Comparison of ENCODE assay signal across 22 cellular contexts in the genomic region with DNA sequence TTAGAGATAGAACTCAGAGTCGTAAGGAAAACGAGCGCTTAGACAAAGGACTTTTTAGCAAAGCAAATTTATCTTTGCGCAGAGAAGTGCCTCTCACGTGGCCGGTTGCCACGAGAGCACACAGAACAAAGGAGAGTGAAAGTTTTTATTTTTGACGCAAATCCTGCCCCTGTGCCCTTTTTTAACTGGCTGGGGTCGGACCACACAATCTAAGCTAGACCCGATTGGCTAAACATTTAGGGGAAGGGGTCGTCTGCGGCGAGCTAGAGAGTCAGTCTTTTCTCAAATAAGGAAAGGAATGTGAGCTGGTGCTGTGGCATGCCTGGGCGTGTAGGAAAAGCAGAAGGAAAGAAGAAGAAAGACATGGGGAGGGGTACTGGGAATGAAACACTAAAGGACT. TPM values are rescaled to one million over a fixed set of nuclear protein-coding genes. Genes with fewer than 3 reads are reported as not detected.
DNase-seq lines count a peak whose midpoint lies in the region; ATAC-seq and TF ChIP-seq lines count a peak whose summit lies in the region.
"Had no signal": no experiment of that assay in that cellular context is flagged by ENCODE, and none has a peak within 500 bp of the region (broad histone marks: within the 10 kb centered on the region; RNA-seq: fewer than 3 reads in every experiment).

No MANE protein-coding gene starts in this region.

- TF ChIP-seq CTCF in epithelial cell of esophagus (IDR thresholded peaks at IDR 0.05; ENCODE audit: insufficient read depth, low read depth, low read length, missing control alignments) = no peak
- TF ChIP-seq CTCF in dorsolateral prefrontal cortex (IDR thresholded peaks at IDR 0.05 in 54 of 56, conservative IDR thresholded peaks at IDR 0.05 in 2 of 56; ENCODE audit: low read depth in 1 of 56, partially characterized antibody in 56 of 56) = no peak

- H3K4me3 Mint-ChIP-seq in CD4-positive, CD25-positive, alpha-beta regulatory T cell = peak overlapping the region in 1 of 4 donors; percentile 23
- no peak overlapping the region for H3K4me3 Mint-ChIP-seq in natural killer cell treated with Interleukin-12 subunit alpha and Interleukin-12 subunit beta and Interleukin-15 and Interleukin-18, amount 100 ng/mL, for 72 hours

- no peaks in the 10 kb centered on the region for H3K27me3 ChIP-seq in CD4-positive, CD25-positive, alpha-beta regulatory T cell (ENCODE audit: control insufficient read depth, insufficient read depth, low read length)
- H3K27me3 ChIP-seq in NT2/D1 (ENCODE audit: insufficient read depth, insufficient read length) (no peaks in the 10 kb centered on the region), dorsolateral prefrontal cortex (peaks cover 0 to 42% (median 8%) of the 10 kb centered on the region in 45 donors)

- intact Hi-C loops in dorsolateral prefrontal cortex (cut with DNase I) = no loop called here

- 45% methylated on average over 14 of the region's 14 CpGs for WGBS in mesodermal cell (ENCODE audit: insufficient coverage in 2 of 2), 2 experiments

- H3K27ac Mint-ChIP-seq in CD4-positive, CD25-positive, alpha-beta regulatory T cell = peak overlapping the region in 2 of 3 donors; percentile 84 to 94
- H3K27ac Mint-ChIP-seq in natural killer cell treated with Interleukin-12 subunit alpha and Interleukin-12 subunit beta and Interleukin-15 and Interleukin-18, amount 100 ng/mL, for 72 hours = no peak overlapping the region

- peaks cover 7% of the 10 kb centered on the region for H3K27me3 Mint-ChIP-seq in CD4-positive, CD25-positive, alpha-beta regulatory T cell
- peaks cover 0 to 7% of the 10 kb centered on the region in 2 donors for H3K27me3 Mint-ChIP-seq in natural killer cell treated with Interleukin-12 subunit alpha and Interleukin-12 subunit beta and Interleukin-15 and Interleukin-18, amount 100 ng/mL, for 72 hours
- H3K27me3 Mint-ChIP-seq: stimulated activated naive CD8-positive, alpha-beta T cell treated with anti-CD3 and anti-CD28 coated beads, Interleukin-15, amount 100 ng/mL, for 72 hours had no signal

- no peak for ATAC-seq in CD4-positive, CD25-positive, alpha-beta regulatory T cell (ENCODE audit: low read depth in 2 of 2)
- no peak for ATAC-seq in natural killer cell treated with Interleukin-12 subunit alpha and Interleukin-12 subunit beta and Interleukin-15 and Interleukin-18, amount 100 ng/mL, for 72 hours
- ATAC-seq in HG02798 (IDR thresholded peaks at IDR 0.05; ENCODE audit: poor library complexity, unreplicated experiment) = no peak
- ATAC-seq: body of pancreas, PC-3 had no signal

- no peak for DNase-seq in CD4-positive, CD25-positive, alpha-beta regulatory T cell
- peak; percentile 25 for DNase-seq in NT2/D1 (ENCODE audit: low read depth, low spot score)
- peak; percentile 5 for DNase-seq in epithelial cell of esophagus (ENCODE audit: low read depth)
- no peak for DNase-seq in kidney glomerular epithelial cell (lab: John Stamatoyannopoulos, UW)
- DNase-seq in natural killer cell treated with Interleukin-12 subunit alpha and Interleukin-12 subunit beta and Interleukin-15 and Interleukin-18, amount 100 ng/mL, for 72 hours (ENCODE audit: low spot score) = no peak
- no peak for DNase-seq in dorsolateral prefrontal cortex
- DNase-seq: activated CD4-positive, alpha-beta T cell treated with anti-CD3 and anti-CD28 coated beads, Interleukin-2, amount 50 U/mL, for 48 hours; body of pancreas; effector memory CD4-positive, alpha-beta T cell; GOT3; NCI-H1694; NCI-H526; PC-3; stimulated activated naive CD8-positive, alpha-beta T cell treated with anti-CD3 and anti-CD28 coated beads, Interleukin-15, amount 100 ng/mL, for 72 hours had no signal

- peaks cover 0 to 30% (median 13%) of the 10 kb centered on the region in 7 donors for H3K9me3 Mint-ChIP-seq in CD4-positive, CD25-positive, alpha-beta regulatory T cell
- H3K9me3 Mint-ChIP-seq in natural killer cell treated with Interleukin-12 subunit alpha and Interleukin-12 subunit beta and Interleukin-15 and Interleukin-18, amount 100 ng/mL, for 72 hours = peaks cover 12% of the 10 kb centered on the region

- H3K36me3 Mint-ChIP-seq in CD4-positive, CD25-positive, alpha-beta regulatory T cell = peaks cover 22% of the 10 kb centered on the region
- peaks cover 21% of the 10 kb centered on the region for H3K36me3 Mint-ChIP-seq in natural killer cell treated with Interleukin-12 subunit alpha and Interleukin-12 subunit beta and Interleukin-15 and Interleukin-18, amount 100 ng/mL, for 72 hours

- H3K4me1 Mint-ChIP-seq in CD4-positive, CD25-positive, alpha-beta regulatory T cell = peaks cover 11 to 33% (median 18%) of the 10 kb centered on the region in 4 donors
- peaks cover 10 to 24% of the 10 kb centered on the region in 2 donors for H3K4me1 Mint-ChIP-seq in natural killer cell treated with Interleukin-12 subunit alpha and Interleukin-12 subunit beta and Interleukin-15 and Interleukin-18, amount 100 ng/mL, for 72 hours (ENCODE audit: low read depth in 2 of 2)

- no peaks in the 10 kb centered on the region for H3K36me3 ChIP-seq in CD4-positive, CD25-positive, alpha-beta regulatory T cell (ENCODE audit: control insufficient read depth, insufficient read depth, low read length)
- H3K36me3 ChIP-seq in NT2/D1 (ENCODE audit: insufficient read depth, insufficient read length, low read length) (no peaks in the 10 kb centered on the region), mesodermal cell (ENCODE audit: control insufficient read depth, insufficient read depth, low read length) (no peaks in the 10 kb centered on the region)

- H3K4me1 ChIP-seq in CD4-positive, CD25-positive, alpha-beta regulatory T cell (ENCODE audit: control insufficient read depth, insufficient read depth, low read length, poor library complexity, severe bottlenecking) = peaks cover 15% of the 10 kb centered on the region
- H3K4me1 ChIP-seq in NT2/D1 (ENCODE audit: insufficient read depth, insufficient read length) (peaks cover 27% of the 10 kb centered on the region), mesodermal cell (ENCODE audit: control insufficient read depth, insufficient read depth, low read length, poor library complexity, severe bottlenecking) (peaks cover 9% of the 10 kb centered on the region)
- H3K4me1 ChIP-seq: body of pancreas had no signal

- no peak overlapping the region for H3K27ac ChIP-seq in CD4-positive, CD25-positive, alpha-beta regulatory T cell (ENCODE audit: insufficient read depth, low read length, poor library complexity, severe bottlenecking)
- peak overlapping the region; percentile 72 for H3K27ac ChIP-seq in mesodermal cell (ENCODE audit: low read depth, low read length, severe bottlenecking)
- H3K27ac ChIP-seq in dorsolateral prefrontal cortex = no peak overlapping the region
- H3K27ac ChIP-seq: body of pancreas had no signal

- no peak overlapping the region for H3K9ac ChIP-seq in NT2/D1 (ENCODE audit: insufficient read length, low read depth)

- H3K4me3 ChIP-seq in CD4-positive, CD25-positive, alpha-beta regulatory T cell (ENCODE audit: low read depth, low read length) = no peak overlapping the region
- H3K4me3 ChIP-seq in NT2/D1 (ENCODE audit: insufficient read length, low read depth) = no peak overlapping the region
- peak overlapping the region; percentile 18 for H3K4me3 ChIP-seq in epithelial cell of esophagus (ENCODE audit: low read length)
- H3K4me3 ChIP-seq in mesodermal cell (ENCODE audit: extremely low read depth, insufficient read depth, low read length, poor library complexity, severe bottlenecking) = no peak overlapping the region
- H3K4me3 ChIP-seq in dorsolateral prefrontal cortex = no peak overlapping the region
- H3K4me3 ChIP-seq: body of pancreas had no signal

- H3K9me3 ChIP-seq in CD4-positive, CD25-positive, alpha-beta regulatory T cell (ENCODE audit: control insufficient read depth in 2 of 2, low read length in 2 of 2) = peaks cover 6 to 7% of the 10 kb centered on the region in 2 experiments
- H3K9me3 ChIP-seq in NT2/D1 (ENCODE audit: insufficient read depth, low read length) (peaks cover 16% of the 10 kb centered on the region), mesodermal cell (ENCODE audit: control insufficient read depth, low read length) (peaks cover 4% of the 10 kb centered on the region)

RNA-seq across cellular contexts. Expression of a gene that starts 2.4 kb away (rescaled TPM):
- total RNA-seq in CD4-positive, CD25-positive, alpha-beta regulatory T cell = not detected
- not detected for polyA plus RNA-seq in CD4-positive, CD25-positive, alpha-beta regulatory T cell
- polyA plus RNA-seq in mesodermal cell (2013, experiment 1 of 2) = not detected
- polyA plus RNA-seq in mesodermal cell (2013, experiment 2 of 2) = not detected
- total RNA-seq in natural killer cell treated with Interleukin-12 subunit alpha and Interleukin-12 subunit beta and Interleukin-15 and Interleukin-18, amount 100 ng/mL, for 72 hours = not detected
- 1 to 10 TPM in 2 of 120 experiments, under 1 TPM in 2, not detected in 116; 0.44 to 1.8 (median 1.1) TPM for total RNA-seq in dorsolateral prefrontal cortex
- total RNA-seq: body of pancreas, fibroblast of villous mesenchyme, HT-29, M059J, mucosa of gallbladder, PC-3, pulmonary artery endothelial cell had no signal
- polyA plus RNA-seq: AG04450 had no signal

RNA-seq across cellular contexts. Expression of a gene that starts 8.9 kb away (rescaled TPM):
- total RNA-seq in CD4-positive, CD25-positive, alpha-beta regulatory T cell = not detected
- not detected for polyA plus RNA-seq in CD4-positive, CD25-positive, alpha-beta regulatory T cell
- polyA plus RNA-seq in mesodermal cell (2013, experiment 1 of 2) = not detected
- not detected for polyA plus RNA-seq in mesodermal cell (2013, experiment 2 of 2)
- total RNA-seq in natural killer cell treated with Interleukin-12 subunit alpha and Interleukin-12 subunit beta and Interleukin-15 and Interleukin-18, amount 100 ng/mL, for 72 hours = not detected
- under 1 TPM in 1 of 120 experiments, not detected in 119; 0.31 TPM for total RNA-seq in dorsolateral prefrontal cortex
- total RNA-seq: body of pancreas, fibroblast of villous mesenchyme, HT-29, M059J, mucosa of gallbladder, PC-3, pulmonary artery endothelial cell had no signal
- polyA plus RNA-seq: AG04450 had no signal

RNA-seq across cellular contexts. Expression of a gene that starts 9.7 kb away (rescaled TPM):
- not detected for total RNA-seq in CD4-positive, CD25-positive, alpha-beta regulatory T cell
- polyA plus RNA-seq in CD4-positive, CD25-positive, alpha-beta regulatory T cell = not detected
- not detected for polyA plus RNA-seq in mesodermal cell (2013, experiment 1 of 2)
- polyA plus RNA-seq in mesodermal cell (2013, experiment 2 of 2) = not detected
- total RNA-seq in natural killer cell treated with Interleukin-12 subunit alpha and Interleukin-12 subunit beta and Interleukin-15 and Interleukin-18, amount 100 ng/mL, for 72 hours = not detected
- under 1 TPM in 3 of 120 experiments, not detected in 117; 0.53 to 0.59 (median 0.55) TPM for total RNA-seq in dorsolateral prefrontal cortex
- total RNA-seq: body of pancreas, fibroblast of villous mesenchyme, HT-29, M059J, mucosa of gallbladder, PC-3, pulmonary artery endothelial cell had no signal
- polyA plus RNA-seq: AG04450 had no signal

RNA-seq across cellular contexts. Expression of a gene that starts 24.6 kb away (rescaled TPM):
- not detected for total RNA-seq in CD4-positive, CD25-positive, alpha-beta regulatory T cell
- polyA plus RNA-seq in CD4-positive, CD25-positive, alpha-beta regulatory T cell = not detected
- polyA plus RNA-seq in mesodermal cell (2013, experiment 1 of 2) = not detected
- not detected for polyA plus RNA-seq in mesodermal cell (2013, experiment 2 of 2)
- total RNA-seq in natural killer cell treated with Interleukin-12 subunit alpha and Interleukin-12 subunit beta and Interleukin-15 and Interleukin-18, amount 100 ng/mL, for 72 hours = not detected
- not detected for total RNA-seq in dorsolateral prefrontal cortex
- total RNA-seq: body of pancreas, fibroblast of villous mesenchyme, HT-29, M059J, mucosa of gallbladder, PC-3, pulmonary artery endothelial cell had no signal
- polyA plus RNA-seq: AG04450 had no signal

RNA-seq across cellular contexts. Expression of a gene that starts 31.5 kb away (rescaled TPM):
- total RNA-seq in CD4-positive, CD25-positive, alpha-beta regulatory T cell = not detected
- not detected for polyA plus RNA-seq in CD4-positive, CD25-positive, alpha-beta regulatory T cell
- polyA plus RNA-seq in mesodermal cell (2013, experiment 1 of 2) = not detected
- polyA plus RNA-seq in mesodermal cell (2013, experiment 2 of 2) = not detected
- not detected for total RNA-seq in natural killer cell treated with Interleukin-12 subunit alpha and Interleukin-12 subunit beta and Interleukin-15 and Interleukin-18, amount 100 ng/mL, for 72 hours
- not detected for total RNA-seq in dorsolateral prefrontal cortex
- total RNA-seq: body of pancreas, fibroblast of villous mesenchyme, HT-29, M059J, mucosa of gallbladder, PC-3, pulmonary artery endothelial cell had no signal
- polyA plus RNA-seq: AG04450 had no signal

Comparison
In these comparisons a context has a peak if more than half of its experiments do, and no peak if none do; other contexts are left out.
1. DNase-seq: peak in NT2/D1 (single experiment) and epithelial cell of esophagus (single experiment); none in CD4-positive, CD25-positive, alpha-beta regulatory T cell (0 of 3), kidney glomerular epithelial cell (single experiment), natural killer cell treated with Interleukin-12 subunit alpha and Interleukin-12 subunit beta and Interleukin-15 and Interleukin-18, amount 100 ng/mL, for 72 hours (single experiment) and dorsolateral prefrontal cortex (0 of 10).
2. H3K27ac Mint-ChIP-seq: peak in CD4-positive, CD25-positive, alpha-beta regulatory T cell (2 of 3); none in natural killer cell treated with Interleukin-12 subunit alpha and Interleukin-12 subunit beta and Interleukin-15 and Interleukin-18, amount 100 ng/mL, for 72 hours (0 of 2).